In genomic region chr1:162432977-162433713, GRCh38 we compare ENCODE assay signal across 15 cellular contexts. TPM values are rescaled to one million over a fixed set of nuclear protein-coding genes. Genes with fewer than 3 reads are reported as not detected.
"Had no signal": no experiment of that assay in that cellular context is flagged by ENCODE, and none has a peak within 500 bp of the region (broad histone marks: within the 10 kb centered on the region; RNA-seq: fewer than 3 reads in every experiment).

No MANE protein-coding gene starts in this region.

RNA-seq across cellular contexts. Expression of gene SH2D1B, which starts 21.2 kb away (rescaled TPM):
- total RNA-seq: suprapubic skin, temporal lobe, thyroid gland, tibial nerve, vagina had no signal

RNA-seq across cellular contexts. Expression of gene SPATA46, which starts 56.5 kb away (rescaled TPM):
- total RNA-seq: stomach, subcutaneous adipose tissue, suprapubic skin, temporal lobe, thoracic aorta, thyroid gland, tibial nerve, transverse colon, upper lobe of left lung, upper lobe of right lung, ureter, urinary bladder, uterus, vagina had no signal
- polyA plus RNA-seq: stomach, thymus, urinary bladder had no signal
